Comparison of ENCODE assay signal across 24 cellular contexts in genomic region chr12:33794954-33795353, GRCh38.
"Had no signal": no experiment of that assay in that cellular context is flagged by ENCODE, and none has a peak within 500 bp of the region (broad histone marks: within the 10 kb centered on the region; RNA-seq: fewer than 3 reads in every experiment).

No MANE protein-coding gene starts in this region.

- DNase-seq: activated B cell treated with CpG ODN at 0.5 μM for 24 hours; activated CD4-positive, alpha-beta T cell treated with anti-CD3 and anti-CD28 coated beads for 1 hour; activated CD4-positive, alpha-beta T cell treated with anti-CD3 and anti-CD28 coated beads, Interleukin-2, amount 10 ng/mL, durations not matched to agents 24 days and 14 days; activated CD4-positive, alpha-beta T cell treated with anti-CD3 and anti-CD28 coated beads, Interleukin-2, amount 50 U/mL, for 48 hours; activated CD8-positive, alpha-beta memory T cell treated with anti-CD3 and anti-CD28 coated beads, Interleukin-2, amount 10 ng/mL, durations not matched to agents 7 days and 5 days; activated effector memory CD4-positive, alpha-beta T cell treated with Interleukin-2 at 50 U/mL for 16 hours; activated naive CD4-positive, alpha-beta T cell; activated T-cell treated with anti-CD3 and anti-CD28 coated beads, Interleukin-2, amount 50 U/mL, for 24 hours; MV-4-11; NCI-H1092 treated with DMSO at 0.1 percent for 48 hours; NCI-H1436 treated with DMSO at 0.1 percent for 48 hours; NCI-H187; NCI-H2081; NCI-H446; NCI-H524; SHP77 treated with DMSO at 0.1 percent for 48 hours; T-helper 17 cell; T-helper 9 cell had no signal

- H3K4me3 ChIP-seq: ascending aorta, MG63 had no signal

- H3K27ac Mint-ChIP-seq: activated B cell treated with CpG ODN at 0.5 μM for 24 hours; activated CD4-positive, alpha-beta T cell treated with anti-CD3 and anti-CD28 coated beads, Interleukin-2, amount 10 ng/mL, durations not matched to agents 24 days and 14 days; activated CD8-positive, alpha-beta memory T cell treated with anti-CD3 and anti-CD28 coated beads, Interleukin-2, amount 10 ng/mL, durations not matched to agents 7 days and 5 days; activated naive CD4-positive, alpha-beta T cell treated with anti-CD3 and anti-CD28 coated beads, Interleukin-2, amount 50 U/mL, for 24 hours; activated T-cell treated with anti-CD3 and anti-CD28 coated beads, Interleukin-2, amount 50 U/mL, for 24 hours; activated T-helper 1 cell treated with anti-CD3 and anti-CD28 coated beads, Interleukin-12 subunit alpha, Interleukin-12 subunit beta, Interleukin-2, Interleukin-4 antibody, amounts not matched to agents 30 ng/mL and 10 ng/mL and 1 ng/mL, durations not matched to agents 14 hours and 24 hours and 36 hours; brain; T-helper 17 cell had no signal

- H3K9me3 ChIP-seq: ascending aorta, MG63 had no signal

- H3K36me3 ChIP-seq: ascending aorta, MG63 had no signal

- H3K4me1 ChIP-seq: ascending aorta had no signal

- H3K4me3 Mint-ChIP-seq: activated B cell treated with CpG ODN at 0.5 μM for 24 hours; activated CD4-positive, alpha-beta T cell treated with anti-CD3 and anti-CD28 coated beads, Interleukin-2, amount 10 ng/mL, durations not matched to agents 24 days and 14 days; activated CD8-positive, alpha-beta memory T cell treated with anti-CD3 and anti-CD28 coated beads, Interleukin-2, amount 10 ng/mL, durations not matched to agents 7 days and 5 days; activated naive CD4-positive, alpha-beta T cell treated with anti-CD3 and anti-CD28 coated beads, Interleukin-2, amount 50 U/mL, for 24 hours; activated T-cell treated with anti-CD3 and anti-CD28 coated beads, Interleukin-2, amount 50 U/mL, for 24 hours; activated T-helper 1 cell treated with anti-CD3 and anti-CD28 coated beads, Interleukin-12 subunit alpha, Interleukin-12 subunit beta, Interleukin-2, Interleukin-4 antibody, amounts not matched to agents 30 ng/mL and 10 ng/mL and 1 ng/mL, durations not matched to agents 14 hours and 24 hours and 36 hours; brain; central memory CD8-positive, alpha-beta T cell; T-helper 17 cell had no signal

- H3K27me3 Mint-ChIP-seq: activated B cell treated with CpG ODN at 0.5 μM for 24 hours; activated CD4-positive, alpha-beta T cell treated with anti-CD3 and anti-CD28 coated beads, Interleukin-2, amount 10 ng/mL, durations not matched to agents 24 days and 14 days; activated CD8-positive, alpha-beta memory T cell treated with anti-CD3 and anti-CD28 coated beads, Interleukin-2, amount 10 ng/mL, durations not matched to agents 7 days and 5 days; activated naive CD4-positive, alpha-beta T cell treated with anti-CD3 and anti-CD28 coated beads, Interleukin-2, amount 50 U/mL, for 24 hours; activated T-cell treated with anti-CD3 and anti-CD28 coated beads, Interleukin-2, amount 50 U/mL, for 24 hours; brain; central memory CD8-positive, alpha-beta T cell; T-helper 17 cell had no signal

- ATAC-seq: activated CD8-positive, alpha-beta memory T cell treated with anti-CD3 and anti-CD28 coated beads, Interleukin-2, amount 10 ng/mL, durations not matched to agents 7 days and 5 days; T-helper 17 cell had no signal

- H3K4me1 Mint-ChIP-seq: activated B cell treated with CpG ODN at 0.5 μM for 24 hours; activated CD4-positive, alpha-beta T cell treated with anti-CD3 and anti-CD28 coated beads, Interleukin-2, amount 10 ng/mL, durations not matched to agents 24 days and 14 days; activated CD8-positive, alpha-beta memory T cell treated with anti-CD3 and anti-CD28 coated beads, Interleukin-2, amount 10 ng/mL, durations not matched to agents 7 days and 5 days; activated naive CD4-positive, alpha-beta T cell treated with anti-CD3 and anti-CD28 coated beads, Interleukin-2, amount 50 U/mL, for 24 hours; brain; central memory CD8-positive, alpha-beta T cell; T-helper 17 cell had no signal

- H3K36me3 Mint-ChIP-seq: activated CD8-positive, alpha-beta memory T cell treated with anti-CD3 and anti-CD28 coated beads, Interleukin-2, amount 10 ng/mL, durations not matched to agents 7 days and 5 days; activated naive CD4-positive, alpha-beta T cell treated with anti-CD3 and anti-CD28 coated beads, Interleukin-2, amount 50 U/mL, for 24 hours; brain had no signal

- H3K27ac ChIP-seq: ascending aorta had no signal

- H3K27me3 ChIP-seq: ascending aorta, MG63 had no signal
